In the genomic region with DNA sequence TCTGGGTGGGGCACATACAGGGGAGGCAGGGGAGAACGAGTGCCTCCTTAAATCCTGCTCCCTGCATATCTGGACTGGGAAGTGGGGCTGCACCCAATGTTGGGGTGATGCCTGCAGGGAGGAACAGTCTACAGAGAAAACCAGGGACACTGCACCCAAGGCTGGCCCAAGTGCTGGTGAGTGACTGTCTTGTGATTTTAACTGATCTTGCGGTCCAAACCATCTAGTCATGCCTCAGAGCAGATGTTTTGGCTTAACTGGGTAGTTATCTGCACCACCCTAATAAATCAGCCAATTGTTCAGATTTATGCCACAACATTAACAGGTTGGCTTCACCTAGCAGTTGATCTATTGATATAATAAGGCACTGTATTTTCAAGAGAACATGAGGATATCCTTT, we compare ENCODE assay signal across 12 cellular contexts.
"Had no signal": no experiment of that assay in that cellular context is flagged by ENCODE, and none has a peak within 500 bp of the region (broad histone marks: within the 10 kb centered on the region; RNA-seq: fewer than 3 reads in every experiment).

No MANE protein-coding gene starts in this region.

- H3K9ac ChIP-seq: neural progenitor cell had no signal

- H3K27me3 Mint-ChIP-seq: activated CD4-positive, alpha-beta memory T cell treated with anti-CD3 and anti-CD28 coated beads, Interleukin-2, amount 10 ng/mL, durations not matched to agents 7 days and 5 days; activated naive CD8-positive, alpha-beta T cell treated with anti-CD3 and anti-CD28 coated beads, Interleukin-2, amount 10 ng/mL, durations not matched to agents 7 days and 5 days had no signal

- H3K9me3 Mint-ChIP-seq: activated CD4-positive, alpha-beta memory T cell treated with anti-CD3 and anti-CD28 coated beads, Interleukin-2, amount 10 ng/mL, durations not matched to agents 7 days and 5 days; activated naive CD8-positive, alpha-beta T cell treated with anti-CD3 and anti-CD28 coated beads, Interleukin-2, amount 10 ng/mL, durations not matched to agents 7 days and 5 days; neural progenitor cell had no signal

- H3K27me3 ChIP-seq: esophagus muscularis mucosa, gastrocnemius medialis, neural progenitor cell, ovary, sigmoid colon had no signal

- H3K27ac ChIP-seq: esophagus muscularis mucosa, neural progenitor cell, ovary, thoracic aorta had no signal

- H2AFZ ChIP-seq: neural progenitor cell had no signal

- DNase-seq: activated CD4-positive, alpha-beta memory T cell treated with anti-CD3 and anti-CD28 coated beads, Interleukin-2, amount 10 ng/mL, durations not matched to agents 7 days and 5 days; activated CD4-positive, alpha-beta T cell treated with anti-CD3 and anti-CD28 coated beads for 1 hour; activated naive CD8-positive, alpha-beta T cell treated with anti-CD3 and anti-CD28 coated beads, Interleukin-2, amount 10 ng/mL, durations not matched to agents 7 days and 5 days; anterior cingulate cortex; ovary; sigmoid colon; stimulated activated CD4-positive, alpha-beta T cell treated with anti-CD3 and anti-CD28 coated beads, Interleukin-12 subunit alpha, Interleukin-12 subunit beta, amount 100 ng/mL, for 4 hours; stimulated activated naive CD8-positive, alpha-beta T cell treated with anti-CD3 and anti-CD28 coated beads, Interleukin-15, Interleukin-2, amounts not matched to agents 100 U/mL and 50 U/mL, for 24 hours had no signal

- H3K4me2 ChIP-seq: neural progenitor cell had no signal

- ATAC-seq: stimulated activated naive CD8-positive, alpha-beta T cell treated with anti-CD3 and anti-CD28 coated beads, Interleukin-15, Interleukin-2, amounts not matched to agents 100 U/mL and 50 U/mL, for 24 hours had no signal

- H3K4me3 Mint-ChIP-seq: activated CD4-positive, alpha-beta memory T cell treated with anti-CD3 and anti-CD28 coated beads, Interleukin-2, amount 10 ng/mL, durations not matched to agents 7 days and 5 days; activated naive CD8-positive, alpha-beta T cell treated with anti-CD3 and anti-CD28 coated beads, Interleukin-2, amount 10 ng/mL, durations not matched to agents 7 days and 5 days; neural progenitor cell had no signal

- H3K27ac Mint-ChIP-seq: activated CD4-positive, alpha-beta memory T cell treated with anti-CD3 and anti-CD28 coated beads, Interleukin-2, amount 10 ng/mL, durations not matched to agents 7 days and 5 days; activated naive CD8-positive, alpha-beta T cell treated with anti-CD3 and anti-CD28 coated beads, Interleukin-2, amount 10 ng/mL, durations not matched to agents 7 days and 5 days; neural progenitor cell had no signal

- H3K9me3 ChIP-seq: esophagus muscularis mucosa, gastrocnemius medialis, ovary, sigmoid colon, thoracic aorta had no signal

- H3K36me3 ChIP-seq: esophagus muscularis mucosa, gastrocnemius medialis, neural progenitor cell, ovary, sigmoid colon, thoracic aorta had no signal

- H3K4me1 Mint-ChIP-seq: activated CD4-positive, alpha-beta memory T cell treated with anti-CD3 and anti-CD28 coated beads, Interleukin-2, amount 10 ng/mL, durations not matched to agents 7 days and 5 days; activated naive CD8-positive, alpha-beta T cell treated with anti-CD3 and anti-CD28 coated beads, Interleukin-2, amount 10 ng/mL, durations not matched to agents 7 days and 5 days had no signal

- H3K4me3 ChIP-seq: esophagus muscularis mucosa, gastrocnemius medialis, neural progenitor cell, ovary, sigmoid colon, thoracic aorta had no signal

- H3K4me1 ChIP-seq: esophagus muscularis mucosa had no signal

- H3K36me3 Mint-ChIP-seq: activated naive CD8-positive, alpha-beta T cell treated with anti-CD3 and anti-CD28 coated beads, Interleukin-2, amount 10 ng/mL, durations not matched to agents 7 days and 5 days; neural progenitor cell had no signal
